In the genomic region with DNA sequence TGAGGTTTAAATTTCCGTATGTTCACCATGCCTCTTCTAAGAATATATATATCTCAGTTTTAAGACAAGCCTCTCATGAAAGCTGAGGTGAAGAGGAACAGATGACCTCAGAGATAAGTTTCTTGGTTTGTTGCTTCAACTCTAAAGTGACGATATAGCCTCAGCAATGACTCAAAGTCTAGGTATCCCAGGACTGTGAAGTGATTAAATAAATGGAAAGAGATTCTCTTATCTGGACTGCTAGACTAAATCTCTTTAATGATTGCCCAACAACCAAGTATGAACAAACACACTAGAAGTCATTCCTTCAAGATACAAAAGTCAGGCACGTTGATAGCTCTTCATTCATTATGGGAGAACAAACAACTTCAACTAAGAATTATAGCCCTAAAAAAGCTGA, we compare ENCODE assay signal across 15 cellular contexts. TPM values are rescaled to one million over a fixed set of nuclear protein-coding genes. Genes with fewer than 3 reads are reported as not detected.
DNase-seq lines count a peak whose midpoint lies in the region; FAIRE-seq and TF ChIP-seq lines count a peak whose summit lies in the region.
"Had no signal": no experiment of that assay in that cellular context is flagged by ENCODE, and none has a peak within 500 bp of the region (broad histone marks: within the 10 kb centered on the region; RNA-seq: fewer than 3 reads in every experiment).

No MANE protein-coding gene starts in this region.

- H2BK15ac ChIP-seq in mesendoderm (replicated peaks; ENCODE audit: low read depth): no peak overlapping the region

- H3K4me2 ChIP-seq in mesendoderm (ENCODE audit: low read length): no peak overlapping the region

- DNase-seq in AG04450 (ENCODE audit: low read depth, low spot score): peak; percentile 59
- DNase-seq in LoVo (ENCODE audit: low spot score): peak; percentile 33
- DNase-seq in choroid plexus epithelial cell (ENCODE audit: low read depth): peak; percentile 10
- DNase-seq in mesendoderm: peak; percentile 69
- DNase-seq in HFFc6: no peak
- DNase-seq in GM12892 (ENCODE audit: insufficient read length): no peak
- no peak for DNase-seq in middle frontal gyrus (ENCODE audit: extremely low spot score, low spot score)
- DNase-seq in GM19240 (ENCODE audit: insufficient read length, low spot score): no peak
- DNase-seq: activated CD4-positive, alpha-beta T cell treated with anti-CD3 and anti-CD28 coated beads, Interleukin-2, amount 10 ng/mL, durations not matched to agents 7 days and 5 days; activated T-cell treated with anti-CD3 and anti-CD28 coated beads, Interleukin-2, amount 50 U/mL, for 4 hours; AML-193; mucosa of descending colon; NCI-H1105; tibial artery had no signal

- no peak overlapping the region for H3K27ac ChIP-seq in AG04450 (ENCODE audit: low read depth, low read length)
- H3K27ac ChIP-seq in mesendoderm (ENCODE audit: low read depth, low read length): no peak overlapping the region
- H3K27ac ChIP-seq: tibial artery had no signal

- no peak overlapping the region for H4K8ac ChIP-seq in mesendoderm (ENCODE audit: low read depth, low read length)

- no peaks in the 10 kb centered on the region for H3K79me2 ChIP-seq in mesendoderm (ENCODE audit: control insufficient read depth, insufficient read depth, low read length)

- H3K9me3 Mint-ChIP-seq in HFFc6: peaks cover 33% of the 10 kb centered on the region

- WGBS in mesendoderm (ENCODE audit: extremely low coverage, insufficient coverage, low lambda C conversion rate): no CpG with 5 or more reads among the region's 3 CpGs

- no peak overlapping the region for H3K18ac ChIP-seq in mesendoderm (ENCODE audit: low read length)

- H3K27me3 ChIP-seq in AG04450 (ENCODE audit: control insufficient read depth, insufficient read depth, low read length) (no peaks in the 10 kb centered on the region), mesendoderm (ENCODE audit: insufficient read depth, low read length, poor library complexity) (no peaks in the 10 kb centered on the region)
- H3K27me3 ChIP-seq: tibial artery had no signal

- H3K56ac ChIP-seq in mesendoderm (ENCODE audit: low read length): no peak overlapping the region

- H3K4me3 Mint-ChIP-seq in HFFc6: no peak overlapping the region
- H3K4me3 Mint-ChIP-seq: activated CD4-positive, alpha-beta T cell treated with anti-CD3 and anti-CD28 coated beads, Interleukin-2, amount 10 ng/mL, durations not matched to agents 7 days and 5 days; activated T-cell treated with anti-CD3 and anti-CD28 coated beads, Interleukin-2, amount 50 U/mL, for 4 hours had no signal

- H3K9ac ChIP-seq in mesendoderm (ENCODE audit: low read length): no peak overlapping the region

- no peak overlapping the region for H3K23ac ChIP-seq in mesendoderm (ENCODE audit: low read length)

- no peak overlapping the region for H2AK5ac ChIP-seq in mesendoderm (ENCODE audit: low read length)

- no peak overlapping the region for H2BK120ac ChIP-seq in mesendoderm (ENCODE audit: low read depth, low read length)

- no peak overlapping the region for H4K5ac ChIP-seq in mesendoderm (ENCODE audit: low read length)

- FAIRE-seq in GM12892 (lab: Jason Lieb, UNC): no peak
- FAIRE-seq: endothelial cell of umbilical vein had no signal

- CTCF ChIA-PET in AG04450 (lab: Charles Lee): interaction anchor here (0.6 to 1.8 kb wide), 3 partner anchors 13 to 16 kb away, joined by 3 to 5 read pairs (median 4); a partner anchor contains a TSS

- H3K4me1 ChIP-seq in mesendoderm (ENCODE audit: control insufficient read depth, low read depth, low read length): no peaks in the 10 kb centered on the region
- H3K4me1 ChIP-seq: tibial artery had no signal

- no peaks in the 10 kb centered on the region for H3K9me3 ChIP-seq in AG04450 (ENCODE audit: control insufficient read depth, insufficient read depth, low read length)
- H3K9me3 ChIP-seq: mucosa of descending colon, tibial artery had no signal

- H3K4me1 Mint-ChIP-seq in HFFc6 (ENCODE audit: low read depth): no peaks in the 10 kb centered on the region
- H3K4me1 Mint-ChIP-seq: activated CD4-positive, alpha-beta T cell treated with anti-CD3 and anti-CD28 coated beads, Interleukin-2, amount 10 ng/mL, durations not matched to agents 7 days and 5 days had no signal

- no peak for TF ChIP-seq CTCF in AG04450 (IDR thresholded peaks at IDR 0.05; ENCODE audit: low read depth, low read length)
- no peak for TF ChIP-seq CTCF in choroid plexus epithelial cell (conservative IDR thresholded peaks at IDR 0.05; ENCODE audit: low read depth, low read length)
- TF ChIP-seq CTCF in HFFc6 (IDR thresholded peaks at IDR 0.05): no peak

- no peak overlapping the region for H2BK5ac ChIP-seq in mesendoderm (ENCODE audit: low read length)

- no peaks in the 10 kb centered on the region for H3K36me3 ChIP-seq in mesendoderm (ENCODE audit: control insufficient read depth, insufficient read depth, low read length)
- H3K36me3 ChIP-seq: tibial artery had no signal

- peaks cover 5% of the 10 kb centered on the region for H3K36me3 Mint-ChIP-seq in HFFc6 (ENCODE audit: low read depth)

- H3K27me3 Mint-ChIP-seq in HFFc6 (ENCODE audit: insufficient read depth): no peaks in the 10 kb centered on the region

- H3K4me3 ChIP-seq in AG04450 (ENCODE audit: low read depth, low read length) (no peak overlapping the region), choroid plexus epithelial cell (ENCODE audit: low read depth, low read length) (no peak overlapping the region), mesendoderm (ENCODE audit: low read length) (no peak overlapping the region)
- H3K4me3 ChIP-seq: mucosa of descending colon, tibial artery had no signal

- no peak for TF ChIP-seq POLR2A in GM12892 (IDR thresholded peaks at IDR 0.05; ENCODE audit: low read depth, low read length)

- H3K4ac ChIP-seq in mesendoderm (ENCODE audit: low read depth, low read length): no peak overlapping the region

- no peaks in the 10 kb centered on the region for H3K79me1 ChIP-seq in mesendoderm (ENCODE audit: low read length)

- no peak overlapping the region for H3K27ac Mint-ChIP-seq in HFFc6
- H3K27ac Mint-ChIP-seq: activated CD4-positive, alpha-beta T cell treated with anti-CD3 and anti-CD28 coated beads, Interleukin-2, amount 10 ng/mL, durations not matched to agents 7 days and 5 days had no signal

- POLR2A ChIA-PET in AG04450 (lab: Yijun Ruan, JAX): no interaction called here

RNA-seq across cellular contexts. Expression of a gene that starts 15.3 kb away (rescaled TPM):
- polyA plus RNA-seq in AG04450 (2011; rRNA removed): 70.7 and 77.8 TPM in 2 replicates
- 87.0 and 92.4 TPM in 2 replicates for polyA minus RNA-seq in AG04450 (2011; rRNA and poly(A)+ RNA removed)
- polyA plus RNA-seq in mesendoderm (2013, experiment 1 of 2): 11.2 TPM
- polyA plus RNA-seq in mesendoderm (2013, experiment 2 of 2): 12.3 TPM
- not detected for total RNA-seq in HFFc6 (2021; fragmentation: NEBNext Ultra II Directional; extraction: Animal tissue kit (Norgen Biotek cat#: 25700))
- polyA plus RNA-seq in GM12892 (2012; ENCODE audit: missing spikeins): 13.6 TPM

Comparison
In these comparisons a context has a peak if more than half of its experiments do, and no peak if none do; other contexts are left out.
1. DNase-seq: peak in AG04450 (single experiment), LoVo (single experiment), choroid plexus epithelial cell (single experiment) and mesendoderm (single experiment); none in HFFc6 (single experiment), GM12892 (single experiment), middle frontal gyrus (single experiment) and GM19240 (single experiment).